Comparison of ENCODE assay signal across 11 cellular contexts in genomic region chr10:119268428-119268827, GRCh38.
DNase-seq lines count a peak whose midpoint lies in the region; ATAC-seq and TF ChIP-seq lines count a peak whose summit lies in the region.
"Had no signal": no experiment of that assay in that cellular context is flagged by ENCODE, and none has a peak within 500 bp of the region (broad histone marks: within the 10 kb centered on the region; RNA-seq: fewer than 3 reads in every experiment).

No MANE protein-coding gene starts in this region.

- H3K9me3 ChIP-seq in gastroesophageal sphincter, result no peaks in the 10 kb centered on the region
- H3K9me3 ChIP-seq in spleen, result no peaks in the 10 kb centered on the region
- H3K9me3 ChIP-seq: SK-N-SH had no signal

- no peak for TF ChIP-seq POLR2A in gastroesophageal sphincter (IDR thresholded peaks at IDR 0.05)
- TF ChIP-seq POLR2A in spleen (IDR thresholded peaks at IDR 0.05), result no peak

- H3K27ac Mint-ChIP-seq in WTC11, result no peak overlapping the region

- intact Hi-C loops in spleen (cut with DNase I; ENCODE audit: low total_unique reads), result loop anchor here (10.0 kb wide), 1 partner anchor 54 kb away; no protein-coding TSS in a partner anchor

- H3K4me1 ChIP-seq in gastroesophageal sphincter, result peaks cover 0 to 64% (median 42%) of the 10 kb centered on the region in 3 donors
- peaks cover 44 to 98% (median 78%) of the 10 kb centered on the region in 6 donors for H3K4me1 ChIP-seq in spleen

- CTCF ChIA-PET in WTC11 (lab: Charles Lee), result interaction anchor here (1.4 to 1.5 kb wide), 3 partner anchors 69 to 177 kb away, joined by 3 to 4 read pairs (median 3); no protein-coding TSS in a partner anchor

- H3K27me3 Mint-ChIP-seq in WTC11 (ENCODE audit: low read depth), result no peaks in the 10 kb centered on the region; the same call in 1 of the 2 replicates

- H3K4me3 Mint-ChIP-seq in WTC11, result no peak overlapping the region

- TF ChIP-seq EP300 in gastroesophageal sphincter (IDR thresholded peaks at IDR 0.05), result no peak

- no peaks in the 10 kb centered on the region for H3K36me3 Mint-ChIP-seq in WTC11

- H3K4me3 ChIP-seq in gastroesophageal sphincter, result no peak overlapping the region
- no peak overlapping the region for H3K4me3 ChIP-seq in spleen

- 90 to 93% methylated on average over 3 to 7 of the region's 7 CpGs for WGBS in gastroesophageal sphincter (ENCODE audit: low coverage in 1 of 2), 2 donors
- WGBS in spleen, 5 donors, result 83 to 90% (median 86%) methylated on average over 7 of the region's 7 CpGs

- POLR2A ChIA-PET in WTC11 (lab: Charles Lee), result no interaction called here

- H3K27me3 ChIP-seq in gastroesophageal sphincter (no peaks in the 10 kb centered on the region), spleen (replicated peaks in 1 of 7) (no peaks in the 10 kb centered on the region)

- peak overlapping the region in 3 of 4 donors; percentile 48 to 73 (median 68) for H3K27ac ChIP-seq in gastroesophageal sphincter
- peak overlapping the region; percentile 59 to 93 (median 84) for H3K27ac ChIP-seq in spleen
- H3K27ac ChIP-seq: HL-60 had no signal

- H3K4me1 Mint-ChIP-seq in WTC11, result peaks cover 11% of the 10 kb centered on the region

- peak; percentile 4 to 17 for ATAC-seq in activated CD4-positive, CD25-positive, alpha-beta regulatory T cell treated with anti-CD3 and anti-CD28 coated beads, Interleukin-2, amount 50 U/mL, for 24 hours
- no peak for ATAC-seq in WTC11
- ATAC-seq in gastroesophageal sphincter, result no peak
- ATAC-seq in GM21515 (IDR thresholded peaks at IDR 0.05; ENCODE audit: unreplicated experiment), result no peak
- ATAC-seq in GM18520 (IDR thresholded peaks at IDR 0.05; ENCODE audit: unreplicated experiment), result no peak

- H3K36me3 ChIP-seq in gastroesophageal sphincter (no peaks in the 10 kb centered on the region), spleen (peaks cover 0 to 7% (median 0%) of the 10 kb centered on the region in 6 donors)

- H3K9me3 Mint-ChIP-seq in WTC11, result 0 out of 2 replicates have a peak, but pooled peaks cover 1% of the 10 kb centered on the region

- no peak for TF ChIP-seq CTCF in WTC11 (IDR thresholded peaks at IDR 0.05)
- TF ChIP-seq CTCF in gastroesophageal sphincter (IDR thresholded peaks at IDR 0.05), result no peak
- no peak for TF ChIP-seq CTCF in spleen (IDR thresholded peaks at IDR 0.05 in 8 of 11, conservative IDR thresholded peaks at IDR 0.05 in 3 of 11)

- DNase-seq in activated CD4-positive, CD25-positive, alpha-beta regulatory T cell (lab: John Stamatoyannopoulos, UW), result no peak
- no peak for DNase-seq in WTC11 (ENCODE audit: low spot score)
- no peak for DNase-seq in spleen
- DNase-seq in occipital lobe (lab: John Stamatoyannopoulos, UW), result no peak
- DNase-seq: NCI-H524, SK-N-SH had no signal

TF ChIP-seq in WTC11, 78 proteins besides CTCF, POLR2A, EP300 and RAD21:
- no peak for TF ChIP-seq SMAD3 (CRISPR knock-in tag; IDR thresholded peaks at IDR 0.05; ENCODE audit: borderline replicate concordance)
- TF ChIP-seq, protein P1, sequence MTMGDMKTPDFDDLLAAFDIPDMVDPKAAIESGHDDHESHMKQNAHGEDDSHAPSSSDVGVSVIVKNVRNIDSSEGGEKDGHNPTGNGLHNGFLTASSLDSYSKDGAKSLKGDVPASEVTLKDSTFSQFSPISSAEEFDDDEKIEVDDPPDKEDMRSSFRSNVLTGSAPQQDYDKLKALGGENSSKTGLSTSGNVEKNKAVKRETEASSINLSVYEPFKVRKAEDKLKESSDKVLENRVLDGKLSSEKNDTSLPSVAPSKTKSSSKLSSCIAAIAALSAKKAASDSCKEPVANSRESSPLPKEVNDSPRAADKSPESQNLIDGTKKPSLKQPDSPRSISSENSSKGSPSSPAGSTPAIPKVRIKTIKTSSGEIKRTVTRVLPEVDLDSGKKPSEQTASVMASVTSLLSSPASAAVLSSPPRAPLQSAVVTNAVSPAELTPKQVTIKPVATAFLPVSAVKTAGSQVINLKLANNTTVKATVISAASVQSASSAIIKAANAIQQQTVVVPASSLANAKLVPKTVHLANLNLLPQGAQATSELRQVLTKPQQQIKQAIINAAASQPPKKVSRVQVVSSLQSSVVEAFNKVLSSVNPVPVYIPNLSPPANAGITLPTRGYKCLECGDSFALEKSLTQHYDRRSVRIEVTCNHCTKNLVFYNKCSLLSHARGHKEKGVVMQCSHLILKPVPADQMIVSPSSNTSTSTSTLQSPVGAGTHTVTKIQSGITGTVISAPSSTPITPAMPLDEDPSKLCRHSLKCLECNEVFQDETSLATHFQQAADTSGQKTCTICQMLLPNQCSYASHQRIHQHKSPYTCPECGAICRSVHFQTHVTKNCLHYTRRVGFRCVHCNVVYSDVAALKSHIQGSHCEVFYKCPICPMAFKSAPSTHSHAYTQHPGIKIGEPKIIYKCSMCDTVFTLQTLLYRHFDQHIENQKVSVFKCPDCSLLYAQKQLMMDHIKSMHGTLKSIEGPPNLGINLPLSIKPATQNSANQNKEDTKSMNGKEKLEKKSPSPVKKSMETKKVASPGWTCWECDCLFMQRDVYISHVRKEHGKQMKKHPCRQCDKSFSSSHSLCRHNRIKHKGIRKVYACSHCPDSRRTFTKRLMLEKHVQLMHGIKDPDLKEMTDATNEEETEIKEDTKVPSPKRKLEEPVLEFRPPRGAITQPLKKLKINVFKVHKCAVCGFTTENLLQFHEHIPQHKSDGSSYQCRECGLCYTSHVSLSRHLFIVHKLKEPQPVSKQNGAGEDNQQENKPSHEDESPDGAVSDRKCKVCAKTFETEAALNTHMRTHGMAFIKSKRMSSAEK (CRISPR knock-in tag; IDR thresholded peaks at IDR 0.05; ENCODE audit: borderline replicate concordance), result no peak
- no peak for TF ChIP-seq ZBTB43 (CRISPR knock-in tag; IDR thresholded peaks at IDR 0.05)
- TF ChIP-seq GTF2I (CRISPR knock-in tag; conservative IDR thresholded peaks at IDR 0.05), result 0 out of 2 replicates have a peak, but pooled peaks have one; percentile 10

Comparison
In these comparisons a context has a peak if more than half of its experiments do, and no peak if none do; other contexts are left out.
1. ATAC-seq: peak in activated CD4-positive, CD25-positive, alpha-beta regulatory T cell treated with anti-CD3 and anti-CD28 coated beads, Interleukin-2, amount 50 U/mL, for 24 hours (2 of 2); none in WTC11 (single experiment), gastroesophageal sphincter (single experiment), GM21515 (single experiment) and GM18520 (single experiment).